ENCODE assay signal across 8 cellular contexts in the genomic region with DNA sequence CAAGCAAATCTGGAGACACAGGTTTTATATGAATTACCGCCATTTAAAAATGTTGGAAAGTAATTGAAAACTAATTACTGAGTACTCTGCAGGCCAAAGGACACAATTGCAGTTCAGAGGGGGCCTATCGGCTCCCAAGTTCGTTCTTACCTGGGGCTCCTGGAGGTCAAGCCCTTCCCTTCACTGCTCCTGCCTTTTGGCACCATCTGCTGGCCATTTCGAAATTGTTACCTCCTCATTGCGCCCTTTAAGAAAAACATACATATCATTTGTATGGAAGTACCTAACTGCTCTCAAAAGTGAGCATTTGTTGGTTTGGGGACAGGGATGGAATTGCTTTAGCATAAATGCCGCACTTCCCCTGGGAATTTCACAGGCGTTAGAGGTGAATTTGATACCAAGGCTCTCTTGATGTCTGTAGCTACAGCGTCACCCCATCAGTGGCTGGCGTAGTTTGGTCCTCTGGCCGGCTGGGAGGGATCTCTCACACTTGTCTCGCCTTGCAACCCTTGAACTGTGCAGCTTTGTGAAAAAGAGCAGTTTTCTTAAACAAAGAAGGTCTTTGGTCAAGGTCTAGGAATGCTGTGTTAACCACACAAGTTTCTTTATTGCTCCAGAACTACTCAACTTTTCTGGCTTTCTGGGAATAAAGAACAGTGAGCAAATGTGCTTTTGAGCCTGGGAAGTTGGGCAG.
DNase-seq lines count a peak whose midpoint lies in the region; ATAC-seq and TF ChIP-seq lines count a peak whose summit lies in the region.

No MANE protein-coding gene starts in this region.

- peaks cover 2% of the 10 kb centered on the region for H3K27me3 Mint-ChIP-seq in activated CD8-positive, alpha-beta T cell treated with anti-CD3 and anti-CD28 coated beads, Interleukin-2, amount 10 ng/mL, durations not matched to agents 7 days and 5 days (ENCODE audit: low read depth)

- no peaks in the 10 kb centered on the region for H3K4me1 Mint-ChIP-seq in activated CD8-positive, alpha-beta T cell treated with anti-CD3 and anti-CD28 coated beads, Interleukin-2, amount 10 ng/mL, durations not matched to agents 7 days and 5 days (ENCODE audit: low read depth)

- H3K27me3 ChIP-seq in MM.1S (replicated peaks; ENCODE audit: insufficient read depth, low read length), result no peaks in the 10 kb centered on the region
- no peaks in the 10 kb centered on the region for H3K27me3 ChIP-seq in hepatocyte

- H3K9me2 ChIP-seq in MM.1S (replicated peaks; ENCODE audit: insufficient read depth, low read length), result no peaks in the 10 kb centered on the region
- H3K9me2 ChIP-seq in hepatocyte (replicated peaks; ENCODE audit: insufficient read depth), result no peaks in the 10 kb centered on the region

- no peaks in the 10 kb centered on the region for H3F3A ChIP-seq in MM.1S (ENCODE audit: insufficient read depth, low read length)

- H3K4me1 ChIP-seq in MM.1S (ENCODE audit: low read length), result 0 out of 2 replicates have a peak, but pooled peaks cover 5% of the 10 kb centered on the region
- no peaks in the 10 kb centered on the region for H3K4me1 ChIP-seq in hepatocyte (ENCODE audit: insufficient read depth)

- peak; percentile 12 for DNase-seq in NCI-H510A treated with DMSO at 0.1 percent for 48 hours (lab: John Stamatoyannopoulos, UW)
- no peak for DNase-seq in NCI-H510A (lab: John Stamatoyannopoulos, UW)
- peak; percentile 64 for DNase-seq in MM.1S
- DNase-seq in activated CD8-positive, alpha-beta T cell treated with anti-CD3 and anti-CD28 coated beads, Interleukin-2, amount 10 ng/mL, durations not matched to agents 7 days and 5 days, result peak; percentile 40
- peak; percentile 69 for DNase-seq in hepatocyte (ENCODE audit: low spot score)
- DNase-seq in stimulated activated CD4-positive, alpha-beta T cell treated with anti-CD3 and anti-CD28 coated beads, TNF-alpha, amount 100 ng/mL, for 48 hours (ENCODE audit: low read depth in 3 of 3), result peak in 2 of 3 donors; percentile 9 to 25

- H3K9me3 Mint-ChIP-seq in activated CD8-positive, alpha-beta T cell treated with anti-CD3 and anti-CD28 coated beads, Interleukin-2, amount 10 ng/mL, durations not matched to agents 7 days and 5 days (ENCODE audit: insufficient read depth), result no peaks in the 10 kb centered on the region

- 53% methylated on average over 11 of the region's 11 CpGs for WGBS in hepatocyte (ENCODE audit: low lambda C conversion rate, missing lambda C conversion rate)

- H3K9ac ChIP-seq in MM.1S (ENCODE audit: low read length), result no peak overlapping the region

- H4K20me1 ChIP-seq in MM.1S (ENCODE audit: insufficient read depth, low read length) (no peaks in the 10 kb centered on the region), hepatocyte (ENCODE audit: insufficient read depth, poor library complexity, severe bottlenecking) (no peaks in the 10 kb centered on the region)

- ATAC-seq in GM21526 (IDR thresholded peaks at IDR 0.05; ENCODE audit: low FRiP score, unreplicated experiment) (peak; percentile 75), HG03442 (IDR thresholded peaks at IDR 0.05; ENCODE audit: unreplicated experiment) (no peak)
- no peak for ATAC-seq in activated CD8-positive, alpha-beta T cell treated with anti-CD3 and anti-CD28 coated beads, Interleukin-2, amount 10 ng/mL, durations not matched to agents 7 days and 5 days

- H2AFZ ChIP-seq in MM.1S (ENCODE audit: low read length), result no peak overlapping the region
- no peak overlapping the region for H2AFZ ChIP-seq in hepatocyte

- H3K27ac Mint-ChIP-seq in activated CD8-positive, alpha-beta T cell treated with anti-CD3 and anti-CD28 coated beads, Interleukin-2, amount 10 ng/mL, durations not matched to agents 7 days and 5 days, result no peak overlapping the region

- POLR2A ChIA-PET in activated CD8-positive, alpha-beta T cell treated with anti-CD3 and anti-CD28 coated beads, Interleukin-2, amount 10 ng/mL, durations not matched to agents 7 days and 5 days (lab: Charles Lee), result no interaction called here

- H3K4me3 Mint-ChIP-seq in activated CD8-positive, alpha-beta T cell treated with anti-CD3 and anti-CD28 coated beads, Interleukin-2, amount 10 ng/mL, durations not matched to agents 7 days and 5 days, result no peak overlapping the region

- H3K36me3 ChIP-seq in MM.1S (replicated peaks; ENCODE audit: insufficient read depth, low read length) (peaks cover 2% of the 10 kb centered on the region; the same call in 1 of the 2 replicates), hepatocyte (replicated peaks; ENCODE audit: insufficient read depth, low read depth) (no peaks in the 10 kb centered on the region)

- no peak overlapping the region for H3K4me3 ChIP-seq in MM.1S (ENCODE audit: low read length)
- no peak overlapping the region for H3K4me3 ChIP-seq in hepatocyte

- no peak overlapping the region for H3K27ac ChIP-seq in MM.1S (ENCODE audit: low read length)
- no peak overlapping the region for H3K27ac ChIP-seq in hepatocyte

- H3K36me3 Mint-ChIP-seq in activated CD8-positive, alpha-beta T cell treated with anti-CD3 and anti-CD28 coated beads, Interleukin-2, amount 10 ng/mL, durations not matched to agents 7 days and 5 days (ENCODE audit: low read depth), result no peaks in the 10 kb centered on the region

- H3K9me3 ChIP-seq in MM.1S (replicated peaks; ENCODE audit: insufficient read depth, low read length), result no peaks in the 10 kb centered on the region
- H3K9me3 ChIP-seq in hepatocyte (ENCODE audit: low read depth), result no peaks in the 10 kb centered on the region

- H3K79me2 ChIP-seq in MM.1S (ENCODE audit: low read length) (no peaks in the 10 kb centered on the region), hepatocyte (no peaks in the 10 kb centered on the region)

- TF ChIP-seq CTCF in MM.1S (IDR thresholded peaks at IDR 0.05; ENCODE audit: low read length) (peak; percentile 84), hepatocyte (IDR thresholded peaks at IDR 0.05; ENCODE audit: poor library complexity) (peak; percentile 65)

- H3K4me2 ChIP-seq in MM.1S (ENCODE audit: low read depth, low read length) (no peak overlapping the region), hepatocyte (no peak overlapping the region)

- CTCF ChIA-PET in activated CD8-positive, alpha-beta T cell treated with anti-CD3 and anti-CD28 coated beads, Interleukin-2, amount 10 ng/mL, durations not matched to agents 7 days and 5 days (lab: Charles Lee), result interaction anchor here (0.8 to 2.3 kb wide), 7 partner anchors 13 to 974 kb away, joined by 3 to 7 read pairs (median 3); no protein-coding TSS in a partner anchor
